ENCODE assay signal across 9 cellular contexts in the genomic region with DNA sequence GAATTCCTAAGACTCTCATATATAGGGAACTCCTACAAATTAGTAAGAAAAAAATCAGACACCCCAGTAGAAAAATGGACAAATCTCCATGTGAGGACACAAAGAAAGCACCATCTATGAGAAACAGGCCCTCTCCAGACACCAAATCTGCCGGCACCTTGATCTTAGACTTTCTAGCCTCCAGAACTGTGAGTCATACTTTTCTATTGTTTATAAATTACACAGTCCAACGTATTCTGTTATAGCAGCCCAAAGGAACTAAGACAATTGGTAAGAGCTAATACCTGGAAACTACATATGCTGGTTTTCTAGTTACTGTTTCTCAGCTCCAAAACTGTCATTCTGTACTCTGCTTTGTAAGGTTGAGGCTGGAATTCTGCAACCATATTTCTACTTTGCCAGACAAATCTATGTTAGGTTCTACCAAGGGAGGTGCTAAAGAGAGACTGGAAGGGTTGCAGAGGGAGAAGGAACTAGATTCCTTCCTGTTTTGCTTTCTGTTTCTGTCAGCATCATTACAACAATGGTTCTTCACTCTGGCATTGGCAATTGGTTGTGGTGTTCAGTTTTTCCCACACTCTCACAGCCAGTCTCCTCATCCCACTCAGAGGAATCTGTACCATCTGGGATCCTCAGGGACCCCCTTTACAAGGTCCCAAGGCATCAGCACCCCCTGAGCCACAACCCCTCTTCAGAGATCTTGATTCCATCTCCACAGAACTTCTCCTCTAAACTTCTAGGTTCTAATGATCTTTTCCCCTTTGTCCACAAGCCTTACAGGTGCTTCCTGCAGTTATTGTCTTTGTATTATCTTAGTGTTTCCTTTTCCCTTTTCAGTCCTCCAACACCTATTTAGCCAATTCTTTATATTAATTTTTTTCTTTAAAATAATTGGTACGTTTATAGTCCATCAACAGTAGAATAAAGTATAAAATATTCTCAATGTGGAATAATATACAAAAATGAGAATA. TPM values are rescaled to one million over a fixed set of nuclear protein-coding genes. Genes with fewer than 3 reads are reported as not detected.
DNase-seq lines count a peak whose midpoint lies in the region; ATAC-seq and TF ChIP-seq lines count a peak whose summit lies in the region.
"Had no signal": no experiment of that assay in that cellular context is flagged by ENCODE, and none has a peak within 500 bp of the region (broad histone marks: within the 10 kb centered on the region; RNA-seq: fewer than 3 reads in every experiment).

No MANE protein-coding gene starts in this region.

- intact Hi-C loops in mucosa of descending colon (cut with DNase I, micrococcal nuclease), result loop anchor here in 1 of 2 donors (10.0 kb wide), 1 partner anchor 125 kb away; a partner anchor contains a TSS

- peak overlapping the region; percentile 96 for H3K27ac ChIP-seq in VCaP

- no peak overlapping the region for H3K27ac Mint-ChIP-seq in activated naive CD4-positive, alpha-beta T cell treated with anti-CD3 and anti-CD28 coated beads, Interleukin-2, amount 10 ng/mL, durations not matched to agents 7 days and 5 days

- H3K9me3 ChIP-seq in mucosa of descending colon, result no peaks in the 10 kb centered on the region

- no peaks in the 10 kb centered on the region for H3K9me3 Mint-ChIP-seq in activated naive CD4-positive, alpha-beta T cell treated with anti-CD3 and anti-CD28 coated beads, Interleukin-2, amount 10 ng/mL, durations not matched to agents 7 days and 5 days
- H3K9me3 Mint-ChIP-seq: activated naive CD4-positive, alpha-beta T cell treated with anti-CD3 and anti-CD28 coated beads, Interleukin-2, amount 50 U/mL, for 72 hours had no signal

- peaks cover 13% of the 10 kb centered on the region for H3K4me1 ChIP-seq in mucosa of descending colon (ENCODE audit: low read depth)

- TF ChIP-seq CTCF in VCaP (conservative IDR thresholded peaks at IDR 0.05), result no peak
- no peak for TF ChIP-seq CTCF in mucosa of descending colon (IDR thresholded peaks at IDR 0.05)

- DNase-seq in mucosa of descending colon, result no peak
- no peak for DNase-seq in NCI-H526 treated with DMSO at 0.1 percent for 48 hours (lab: John Stamatoyannopoulos, UW)
- DNase-seq in NCI-H128 (lab: John Stamatoyannopoulos, UW; ENCODE audit: unreplicated experiment), result no peak
- DNase-seq in NCI-H1417 (lab: John Stamatoyannopoulos, UW), result no peak
- no peak for DNase-seq in activated naive CD4-positive, alpha-beta T cell treated with anti-CD3 and anti-CD28 coated beads, Interleukin-2, amount 10 ng/mL, durations not matched to agents 7 days and 5 days

- CTCF ChIA-PET in activated naive CD4-positive, alpha-beta T cell treated with anti-CD3 and anti-CD28 coated beads, Interleukin-2, amount 10 ng/mL, durations not matched to agents 7 days and 5 days (lab: Charles Lee), result interaction anchor here (1.0 to 1.3 kb wide), 2 partner anchors 9 to 10 kb away, joined by 3 to 9 read pairs; no protein-coding TSS in a partner anchor

- no peak overlapping the region for H3K4me3 Mint-ChIP-seq in activated naive CD4-positive, alpha-beta T cell treated with anti-CD3 and anti-CD28 coated beads, Interleukin-2, amount 10 ng/mL, durations not matched to agents 7 days and 5 days

- no peaks in the 10 kb centered on the region for H3K36me3 Mint-ChIP-seq in activated naive CD4-positive, alpha-beta T cell treated with anti-CD3 and anti-CD28 coated beads, Interleukin-2, amount 10 ng/mL, durations not matched to agents 7 days and 5 days
- H3K36me3 Mint-ChIP-seq: activated naive CD4-positive, alpha-beta T cell treated with anti-CD3 and anti-CD28 coated beads, Interleukin-2, amount 50 U/mL, for 72 hours had no signal

- H3K27me3 Mint-ChIP-seq in activated naive CD4-positive, alpha-beta T cell treated with anti-CD3 and anti-CD28 coated beads, Interleukin-2, amount 10 ng/mL, durations not matched to agents 7 days and 5 days, result no peaks in the 10 kb centered on the region

- no peak overlapping the region for H3K4me3 ChIP-seq in mucosa of descending colon

- peak; percentile 68 for ATAC-seq in GM18873 (IDR thresholded peaks at IDR 0.05; ENCODE audit: low FRiP score, unreplicated experiment)
- ATAC-seq in HG03097 (IDR thresholded peaks at IDR 0.05; ENCODE audit: low FRiP score, unreplicated experiment), result peak; percentile 58
- ATAC-seq in mucosa of descending colon, result peak; percentile 75

- H3K36me3 ChIP-seq in mucosa of descending colon (ENCODE audit: low read depth), result no peaks in the 10 kb centered on the region

- H3K4me1 Mint-ChIP-seq in activated naive CD4-positive, alpha-beta T cell treated with anti-CD3 and anti-CD28 coated beads, Interleukin-2, amount 10 ng/mL, durations not matched to agents 7 days and 5 days, result peaks cover 10% of the 10 kb centered on the region

RNA-seq across cellular contexts. Expression of a gene that starts 35.5 kb away (rescaled TPM):
- total RNA-seq in mucosa of descending colon, result 1 to 10 TPM in 2 of 3 donors, under 1 TPM in 1; 0.75 to 2.1 (median 1.8) TPM
